Comparison of ENCODE assay signal across 9 cellular contexts in genomic region chr20:9582137-9582536, GRCh38.
"Had no signal": no experiment of that assay in that cellular context is flagged by ENCODE, and none has a peak within 500 bp of the region (broad histone marks: within the 10 kb centered on the region; RNA-seq: fewer than 3 reads in every experiment).

No MANE protein-coding gene starts in this region.

- H3K4me1 ChIP-seq: HAP-1 had no signal

- FAIRE-seq: HTR-8/SVneo had no signal

- H3K4me2 ChIP-seq: KMS-11 had no signal

- DNase-seq: GOT3, H7, HFFc6, Karpas-422, KBM-7 had no signal

- H3K9me3 ChIP-seq: HAP-1 had no signal

- H3K36me3 ChIP-seq: HAP-1 had no signal

- ATAC-seq: HCT116 had no signal

- H3K27ac Mint-ChIP-seq: HFFc6 had no signal

- H3K9me3 Mint-ChIP-seq: HFFc6 had no signal

- H3K9ac ChIP-seq: KMS-11 had no signal

- H3K4me3 ChIP-seq: HAP-1 had no signal

- H3K4me3 Mint-ChIP-seq: HFFc6 had no signal

- H3K27ac ChIP-seq: KMS-11 had no signal
